Comparison of ENCODE assay signal across 25 cellular contexts in the genomic region with DNA sequence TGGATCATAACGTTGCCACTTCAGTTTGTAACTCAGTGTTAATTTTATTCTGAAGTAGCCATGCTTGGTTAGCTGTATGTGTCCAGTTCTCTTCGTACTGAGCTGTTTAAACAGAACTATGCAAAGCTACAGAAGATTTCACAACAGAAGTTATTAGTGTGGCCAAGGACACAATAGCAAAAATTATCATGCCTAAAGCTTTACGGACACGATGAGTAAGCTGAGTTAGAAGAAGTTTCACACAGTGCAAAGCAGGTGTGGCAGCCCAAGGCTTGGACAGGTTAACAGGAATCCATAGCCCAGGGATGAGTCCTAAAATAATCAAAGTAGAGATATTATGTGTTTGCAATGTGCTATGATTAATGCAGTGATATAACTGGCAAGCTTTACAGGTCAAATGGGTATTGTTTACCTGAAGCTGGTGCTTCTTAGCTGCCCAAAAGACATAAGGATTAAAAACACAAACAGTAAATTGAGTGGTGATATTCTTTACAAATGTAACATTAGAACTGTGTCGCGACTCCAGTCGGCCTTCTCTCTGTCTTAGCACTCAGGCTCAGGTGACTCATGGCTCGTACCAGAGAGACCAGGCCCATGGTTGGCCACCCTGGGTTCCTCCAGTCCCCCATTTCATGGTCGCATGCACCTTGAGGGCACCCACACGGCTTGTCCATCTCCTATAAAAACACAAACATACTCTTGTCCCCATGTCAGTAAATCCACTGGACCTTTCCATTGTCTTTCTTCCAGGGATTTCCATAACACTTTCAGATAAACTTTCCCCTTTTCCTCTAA. TPM values are rescaled to one million over a fixed set of nuclear protein-coding genes. Genes with fewer than 3 reads are reported as not detected.
DNase-seq lines count a peak whose midpoint lies in the region; ATAC-seq and TF ChIP-seq lines count a peak whose summit lies in the region.
"Had no signal": no experiment of that assay in that cellular context is flagged by ENCODE, and none has a peak within 500 bp of the region (broad histone marks: within the 10 kb centered on the region; RNA-seq: fewer than 3 reads in every experiment).

No MANE protein-coding gene starts in this region.

- CTCF ChIA-PET in PC-9 (lab: Charles Lee) = no interaction called here
- CTCF ChIA-PET in activated CD4-positive, alpha-beta T cell treated with anti-CD3 and anti-CD28 coated beads, Interleukin-2, amount 10 ng/mL, durations not matched to agents 7 days and 5 days (lab: Charles Lee) = no interaction called here

- H3K4me1 Mint-ChIP-seq in nephron progenitor cell = peaks cover 41% of the 10 kb centered on the region
- H3K4me1 Mint-ChIP-seq in activated CD4-positive, alpha-beta T cell treated with anti-CD3 and anti-CD28 coated beads, Interleukin-2, amount 10 ng/mL, durations not matched to agents 7 days and 5 days = no peaks in the 10 kb centered on the region

- no peaks in the 10 kb centered on the region for H4K20me1 ChIP-seq in PC-9 (ENCODE audit: insufficient read depth)

- no peaks in the 10 kb centered on the region for H3K36me3 ChIP-seq in PC-9 (ENCODE audit: low read depth)
- H3K36me3 ChIP-seq: HAP-1, Peyer's patch had no signal

- H3K4me3 ChIP-seq in PC-9 = no peak overlapping the region
- H3K4me3 ChIP-seq: GM23338, HAP-1, Peyer's patch had no signal

- peaks cover 12% of the 10 kb centered on the region; the same call in 1 of the 2 replicates for H3K4me1 ChIP-seq in PC-9 (replicated peaks; ENCODE audit: insufficient read depth)
- H3K4me1 ChIP-seq: HAP-1, Peyer's patch had no signal

- POLR2A ChIA-PET in PC-9 (lab: Charles Lee; ENCODE audit: unreplicated experiment) = no interaction called here
- POLR2A ChIA-PET in activated CD4-positive, alpha-beta T cell treated with anti-CD3 and anti-CD28 coated beads, Interleukin-2, amount 10 ng/mL, durations not matched to agents 7 days and 5 days (lab: Charles Lee) = no interaction called here

- no TSS peak for BruUV-seq in PC-9 (replicated peaks; lab: Mats Ljungman, UMichigan)

- H3K4me3 Mint-ChIP-seq in nephron progenitor cell = no peak overlapping the region
- H3K4me3 Mint-ChIP-seq in activated CD4-positive, alpha-beta T cell treated with anti-CD3 and anti-CD28 coated beads, Interleukin-2, amount 10 ng/mL, durations not matched to agents 7 days and 5 days = no peak overlapping the region
- H3K4me3 Mint-ChIP-seq: CD8-positive, alpha-beta T cell; GM23338 had no signal

- peak overlapping the region; percentile 10 for H3K4me2 ChIP-seq in PC-9
- H3K4me2 ChIP-seq: GM23338 had no signal

- H3K27ac ChIP-seq in PC-9 (peak overlapping the region; percentile 58), epithelial cell of prostate (no peak overlapping the region)
- H3K27ac ChIP-seq: Peyer's patch had no signal

- in situ Hi-C loops in Caki2 (cut with HindIII; ENCODE audit: low pct_unique_long_range_greater_than_20kb, low sequenced_read_pairs) = no loop called here

- peak overlapping the region; percentile 0 for H3K27ac Mint-ChIP-seq in nephron progenitor cell
- H3K27ac Mint-ChIP-seq in activated CD4-positive, alpha-beta T cell treated with anti-CD3 and anti-CD28 coated beads, Interleukin-2, amount 10 ng/mL, durations not matched to agents 7 days and 5 days = no peak overlapping the region
- H3K27ac Mint-ChIP-seq: CD8-positive, alpha-beta T cell; GM23338 had no signal

- H2AFZ ChIP-seq in PC-9 = no peak overlapping the region
- H2AFZ ChIP-seq: GM23338 had no signal

- H3K27me3 Mint-ChIP-seq in nephron progenitor cell (ENCODE audit: low read depth, poor library complexity) = peaks cover 4% of the 10 kb centered on the region
- peaks cover 2% of the 10 kb centered on the region for H3K27me3 Mint-ChIP-seq in activated CD4-positive, alpha-beta T cell treated with anti-CD3 and anti-CD28 coated beads, Interleukin-2, amount 10 ng/mL, durations not matched to agents 7 days and 5 days

- DNase-seq in Caki2 (ENCODE audit: low read depth) = peak; percentile 48
- DNase-seq in PC-9 = peak in 1 of 2 experiments; percentile 89
- peak; percentile 18 for DNase-seq in epithelial cell of prostate (ENCODE audit: low read depth, low spot score)
- no peak for DNase-seq in nephron progenitor cell
- DNase-seq in activated CD4-positive, alpha-beta T cell treated with anti-CD3 and anti-CD28 coated beads, Interleukin-2, amount 10 ng/mL, durations not matched to agents 7 days and 5 days = no peak
- DNase-seq in activated CD4-positive, alpha-beta T cell treated with anti-CD3 and anti-CD28 coated beads for 48 hours = no peak
- DNase-seq: AML-193; C1 segment of cervical spinal cord; Calu3; CD8-positive, alpha-beta T cell; Kasumi-1; MM.1S; NCI-H1048; NCI-H1417 treated with DMSO at 0.1 percent for 48 hours; NCI-H187 treated with DMSO at 0.1 percent for 48 hours; NCI-H2227 treated with DMSO at 0.1 percent for 48 hours; NCI-H510A; NCI-H774; NK-92 treated with Interleukin-12 subunit alpha and Interleukin-12 subunit beta, amount 100 ng/mL, for 24 hours; Peyer's patch; SHP77 had no signal

- no peaks in the 10 kb centered on the region for H3K9me3 Mint-ChIP-seq in nephron progenitor cell
- no peaks in the 10 kb centered on the region for H3K9me3 Mint-ChIP-seq in activated CD4-positive, alpha-beta T cell treated with anti-CD3 and anti-CD28 coated beads, Interleukin-2, amount 10 ng/mL, durations not matched to agents 7 days and 5 days
- H3K9me3 Mint-ChIP-seq: GM23338 had no signal

- H3K9me2 ChIP-seq in PC-9 (ENCODE audit: insufficient read depth) = no peaks in the 10 kb centered on the region

- H3K9me3 ChIP-seq in PC-9 (ENCODE audit: insufficient read depth, low read depth) = no peaks in the 10 kb centered on the region
- H3K9me3 ChIP-seq: HAP-1, Peyer's patch had no signal

- TF ChIP-seq CTCF in PC-9 (conservative IDR thresholded peaks at IDR 0.05) (no peak), nephron progenitor cell (IDR thresholded peaks at IDR 0.05) (no peak)

- peaks cover 6% of the 10 kb centered on the region for H3F3A ChIP-seq in PC-9 (ENCODE audit: insufficient read depth, low read depth)

- intact Hi-C loops in PC-9 (cut with micrococcal nuclease; ENCODE audit: unreplicated experiment) = no loop called here

- no peaks in the 10 kb centered on the region for H3K79me2 ChIP-seq in PC-9 (ENCODE audit: low read depth)

- ATAC-seq in HG03139 (IDR thresholded peaks at IDR 0.05; ENCODE audit: unreplicated experiment) (no peak), HG02973 (IDR thresholded peaks at IDR 0.05; ENCODE audit: unreplicated experiment) (no peak)
- ATAC-seq: CD8-positive, alpha-beta T cell; GM23338 had no signal

- peaks cover 5% of the 10 kb centered on the region; the same call in 1 of the 2 replicates for H3K27me3 ChIP-seq in PC-9 (ENCODE audit: insufficient read depth, low read depth)
- H3K27me3 ChIP-seq: Peyer's patch had no signal

- H3K36me3 Mint-ChIP-seq in nephron progenitor cell (ENCODE audit: low read depth) = no peaks in the 10 kb centered on the region
- H3K36me3 Mint-ChIP-seq in activated CD4-positive, alpha-beta T cell treated with anti-CD3 and anti-CD28 coated beads, Interleukin-2, amount 10 ng/mL, durations not matched to agents 7 days and 5 days (ENCODE audit: low read depth) = no peaks in the 10 kb centered on the region
- H3K36me3 Mint-ChIP-seq: CD8-positive, alpha-beta T cell had no signal

RNA-seq across cellular contexts. Expression of a gene that starts 35.5 kb away (rescaled TPM):
- total RNA-seq in Caki2 (2014; rRNA removed; shearing (Covaris generic); ENCODE audit: low replicate concordance) = 1.4 and 7.5 TPM in 2 replicates
- total RNA-seq in PC-9 (2021) = 0.33 and 1.0 TPM in 2 replicates
- total RNA-seq in activated CD4-positive, alpha-beta T cell treated with anti-CD3 and anti-CD28 coated beads, Interleukin-2, amount 10 ng/mL, durations not matched to agents 7 days and 5 days = under 1 TPM; 0.15 to 0.42 TPM

Comparison
In these comparisons a context has a peak if more than half of its experiments do, and no peak if none do; other contexts are left out.
1. DNase-seq: peak in Caki2 (single experiment) and epithelial cell of prostate (single experiment); none in nephron progenitor cell (single experiment), activated CD4-positive, alpha-beta T cell treated with anti-CD3 and anti-CD28 coated beads, Interleukin-2, amount 10 ng/mL, durations not matched to agents 7 days and 5 days (single experiment) and activated CD4-positive, alpha-beta T cell treated with anti-CD3 and anti-CD28 coated beads for 48 hours (single experiment).